13 cellular contexts compared by ENCODE assay signal in genomic region chr21:34968414-34969333, GRCh38.
DNase-seq lines count a peak whose midpoint lies in the region; ATAC-seq and TF ChIP-seq lines count a peak whose summit lies in the region.
"Had no signal": no experiment of that assay in that cellular context is flagged by ENCODE, and none has a peak within 500 bp of the region (broad histone marks: within the 10 kb centered on the region; RNA-seq: fewer than 3 reads in every experiment).

No MANE protein-coding gene starts in this region.

- H3K27me3 Mint-ChIP-seq in activated naive CD8-positive, alpha-beta T cell treated with anti-CD3 and anti-CD28 coated beads for 36 hours, result peaks cover 6% of the 10 kb centered on the region

- H3K4me3 Mint-ChIP-seq in activated naive CD8-positive, alpha-beta T cell treated with anti-CD3 and anti-CD28 coated beads for 36 hours, result peak overlapping the region; percentile 75

- H3K9me3 ChIP-seq in colonic mucosa, result no peaks in the 10 kb centered on the region
- H3K9me3 ChIP-seq: left ventricle myocardium inferior, ovary had no signal

- no peak overlapping the region for H3K4me3 ChIP-seq in colonic mucosa
- H3K4me3 ChIP-seq: left ventricle myocardium inferior, ovary had no signal

- no peaks in the 10 kb centered on the region for H3K36me3 ChIP-seq in colonic mucosa
- H3K36me3 ChIP-seq: left ventricle myocardium inferior, ovary had no signal

- peak; percentile 55 for ATAC-seq in stimulated activated naive CD8-positive, alpha-beta T cell treated with anti-CD3 and anti-CD28 coated beads, Interleukin-15, Interleukin-2, amounts not matched to agents 100 U/mL and 50 U/mL, for 24 hours
- ATAC-seq in GM21717 (IDR thresholded peaks at IDR 0.05; ENCODE audit: unreplicated experiment), result no peak

- no peaks in the 10 kb centered on the region for H3K4me1 ChIP-seq in colonic mucosa
- H3K4me1 ChIP-seq: left ventricle myocardium inferior had no signal

- H3K36me3 Mint-ChIP-seq in activated naive CD8-positive, alpha-beta T cell treated with anti-CD3 and anti-CD28 coated beads for 36 hours, result peaks cover 12% of the 10 kb centered on the region

- no peak overlapping the region for H3K27ac ChIP-seq in colonic mucosa
- H3K27ac ChIP-seq: left ventricle myocardium inferior, ovary had no signal

- TF ChIP-seq CTCF in colonic mucosa (IDR thresholded peaks at IDR 0.05), result no peak

- intact Hi-C loops in colonic mucosa (cut with DNase I), result no loop called here

- H3K27me3 ChIP-seq in colonic mucosa, result no peaks in the 10 kb centered on the region

- H3K9me3 Mint-ChIP-seq in activated naive CD8-positive, alpha-beta T cell treated with anti-CD3 and anti-CD28 coated beads for 36 hours, result no peaks in the 10 kb centered on the region

- TF ChIP-seq POLR2A in erythroblast (IDR thresholded peaks at IDR 0.05; ENCODE audit: low read length), result no peak

- H3K4me1 Mint-ChIP-seq in activated naive CD8-positive, alpha-beta T cell treated with anti-CD3 and anti-CD28 coated beads for 36 hours, result peaks cover 78% of the 10 kb centered on the region

- H3K27ac Mint-ChIP-seq in activated naive CD8-positive, alpha-beta T cell treated with anti-CD3 and anti-CD28 coated beads for 36 hours, result peak overlapping the region; percentile 95

- H3K9ac ChIP-seq in colonic mucosa (ENCODE audit: low read depth in 2 of 2, low read length in 2 of 2), result no peak overlapping the region

- DNase-seq in activated naive CD4-positive, alpha-beta T cell treated with Interleukin-2 at 50 U/mL for 16 hours, result peak; percentile 42
- DNase-seq in activated naive CD4-positive, alpha-beta T cell (lab: John Stamatoyannopoulos, UW), result no peak
- DNase-seq in SIG-M5 (lab: John Stamatoyannopoulos, UW) (peak; percentile 68), erythroblast (lab: John Stamatoyannopoulos, UW) (no peak), colonic mucosa (no peak)
- peak; percentile 48 for DNase-seq in activated naive CD8-positive, alpha-beta T cell treated with anti-CD3 and anti-CD28 coated beads for 36 hours
- DNase-seq in stimulated activated naive CD8-positive, alpha-beta T cell treated with anti-CD3 and anti-CD28 coated beads, Interleukin-15, Interleukin-2, amounts not matched to agents 100 U/mL and 50 U/mL, for 24 hours, result peak; percentile 43
- DNase-seq: DMS79 treated with DMSO at 0.1 percent for 48 hours, left ventricle myocardium inferior, NCI-H1092, NCI-H82, ovary had no signal

Comparison
In these comparisons a context has a peak if more than half of its experiments do, and no peak if none do; other contexts are left out.
1. DNase-seq: peak in activated naive CD4-positive, alpha-beta T cell treated with Interleukin-2 at 50 U/mL for 16 hours (single experiment), SIG-M5 (single experiment), activated naive CD8-positive, alpha-beta T cell treated with anti-CD3 and anti-CD28 coated beads for 36 hours (single experiment) and stimulated activated naive CD8-positive, alpha-beta T cell treated with anti-CD3 and anti-CD28 coated beads, Interleukin-15, Interleukin-2, amounts not matched to agents 100 U/mL and 50 U/mL, for 24 hours (single experiment); none in activated naive CD4-positive, alpha-beta T cell (0 of 4), erythroblast (0 of 2) and colonic mucosa (single experiment).